Comparison of ENCODE assay signal across 8 cellular contexts in the genomic region with DNA sequence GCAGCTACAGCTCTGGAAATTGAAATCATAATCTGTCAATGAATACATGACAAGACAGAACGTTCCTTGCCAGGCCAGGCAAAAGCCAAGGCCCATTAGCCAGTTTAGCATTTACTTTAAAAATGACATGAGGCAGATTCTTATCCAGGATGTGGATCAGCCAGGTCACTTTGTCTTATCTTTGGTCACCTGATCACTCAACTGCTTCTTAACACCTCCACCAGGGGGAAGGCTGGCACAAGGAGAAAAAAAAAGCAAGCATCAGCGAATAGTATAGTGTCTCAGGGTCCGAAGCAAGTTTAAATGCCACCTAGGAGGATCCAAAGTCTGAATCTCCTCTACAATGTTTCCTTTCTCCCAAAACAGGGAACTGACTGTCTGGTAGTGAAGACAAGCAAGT. TPM values are rescaled to one million over a fixed set of nuclear protein-coding genes. Genes with fewer than 3 reads are reported as not detected.
DNase-seq lines count a peak whose midpoint lies in the region; FAIRE-seq and TF ChIP-seq lines count a peak whose summit lies in the region.

No MANE protein-coding gene starts in this region.

- intact Hi-C loops in kidney (cut with DNase I): no loop called here

- in situ Hi-C loops in GM13977 (cut with MboI; ENCODE audit: low pct_unique_long_range_greater_than_20kb, low sequenced_read_pairs, unreplicated experiment): no loop called here

- no peaks in the 10 kb centered on the region for H3K9me3 ChIP-seq in AG04450 (ENCODE audit: control insufficient read depth, insufficient read depth, low read length)
- no peaks in the 10 kb centered on the region for H3K9me3 ChIP-seq in keratinocyte (ENCODE audit: control insufficient read depth, low read depth, low read length)
- H3K9me3 ChIP-seq in kidney (ENCODE audit: control insufficient read depth in 1 of 2, low read length in 2 of 2): no peaks in the 10 kb centered on the region

- no peak overlapping the region for H3K4me3 ChIP-seq in AG04450 (ENCODE audit: low read depth, low read length)
- H3K4me3 ChIP-seq in keratinocyte (ENCODE audit: control insufficient read depth in 2 of 3, extremely low read depth in 1 of 3, insufficient read depth in 2 of 3, low read depth in 1 of 3, low read length in 3 of 3): no peak overlapping the region
- no peak overlapping the region for H3K4me3 ChIP-seq in kidney (ENCODE audit: low read length in 2 of 2)

- H3K4me2 ChIP-seq in keratinocyte (ENCODE audit: control insufficient read depth, extremely low read depth, insufficient read depth, low read depth, low read length): no peak overlapping the region

- H3K27ac ChIP-seq in AG04450 (ENCODE audit: low read depth, low read length) (no peak overlapping the region), keratinocyte (ENCODE audit: control insufficient read depth, insufficient read depth, low read length) (no peak overlapping the region), kidney (ENCODE audit: low read depth in 2 of 2, low read length in 2 of 2) (no peak overlapping the region)

- DNase-seq in AG04450 (ENCODE audit: low read depth, low spot score) (no peak), GM13977 (ENCODE audit: low spot score) (peak; percentile 23), keratinocyte (ENCODE audit: low read depth, low spot score) (no peak), NCI-H1048 (lab: John Stamatoyannopoulos, UW) (no peak), kidney (no peak), C1 segment of cervical spinal cord (lab: John Stamatoyannopoulos, UW) (no peak)
- peak; percentile 14 for DNase-seq in activated CD4-positive, alpha-beta T cell treated with anti-CD3 and anti-CD28 coated beads for 48 hours

- H3K4me1 ChIP-seq in keratinocyte (ENCODE audit: control insufficient read depth, extremely low read depth, insufficient read depth, low read length) (no peaks in the 10 kb centered on the region), kidney (ENCODE audit: control insufficient read depth in 1 of 2, insufficient read depth in 1 of 2, low read depth in 1 of 2, low read length in 2 of 2) (no peaks in the 10 kb centered on the region)

- CTCF ChIA-PET in AG04450 (lab: Charles Lee): interaction anchor here (1.5 kb wide), 1 partner anchor 105 kb away, joined by 3 read pairs; no protein-coding TSS in a partner anchor

- POLR2A ChIA-PET in AG04450 (lab: Yijun Ruan, JAX): no interaction called here

- no peak overlapping the region for H2AFZ ChIP-seq in keratinocyte (ENCODE audit: control insufficient read depth, low read length)

- no peaks in the 10 kb centered on the region for H3K9me1 ChIP-seq in keratinocyte (ENCODE audit: control insufficient read depth, extremely low read depth, insufficient read depth, low read length)

- no peaks in the 10 kb centered on the region for H4K20me1 ChIP-seq in keratinocyte (ENCODE audit: control insufficient read depth, extremely low read depth, insufficient read depth, low read length)

- TF ChIP-seq CTCF in AG04450 (IDR thresholded peaks at IDR 0.05; ENCODE audit: low read depth, low read length) (peak; percentile 30), GM13977 (IDR thresholded peaks at IDR 0.05; ENCODE audit: extremely low read depth, insufficient read depth, missing control alignments) (peak; percentile 37), LNCAP (IDR thresholded peaks at IDR 0.05) (peak; percentile 48; the same call in 1 of the 2 replicates), keratinocyte (optimal IDR thresholded peaks at IDR 0.05 in 1 of 3, IDR thresholded peaks at IDR 0.05 in 1 of 3, conservative IDR thresholded peaks at IDR 0.05 in 1 of 3; ENCODE audit: extremely low read depth in 1 of 3, insufficient read depth in 2 of 3, low read length in 3 of 3) (peak; percentile 48 to 59 (median 52)), kidney (IDR thresholded peaks at IDR 0.05; ENCODE audit: borderline replicate concordance, extremely low read depth, insufficient read depth) (no peak)

- H3K9ac ChIP-seq in keratinocyte (ENCODE audit: control insufficient read depth, extremely low read depth, insufficient read depth, low read length) (no peak overlapping the region), kidney (ENCODE audit: low read length in 2 of 2) (no peak overlapping the region)

- no peaks in the 10 kb centered on the region for H3K79me2 ChIP-seq in keratinocyte (ENCODE audit: control insufficient read depth, insufficient read depth, low read length)

- H3K27me3 ChIP-seq in AG04450 (ENCODE audit: control insufficient read depth, insufficient read depth, low read length): no peaks in the 10 kb centered on the region
- H3K27me3 ChIP-seq in keratinocyte (ENCODE audit: control insufficient read depth, extremely low read depth, insufficient read depth, low read length): no peaks in the 10 kb centered on the region

- peak; percentile 41 for FAIRE-seq in keratinocyte (lab: Jason Lieb, UNC)
- FAIRE-seq in kidney (lab: Jason Lieb, UNC): no peak

- dilution Hi-C loops in keratinocyte (cut with MboI; ENCODE audit: extremely low pct_ligation_motif_present, low sequenced_read_pairs): no loop called here

- no peaks in the 10 kb centered on the region for H3K36me3 ChIP-seq in keratinocyte (ENCODE audit: control insufficient read depth in 2 of 2, extremely low read depth in 1 of 2, insufficient read depth in 2 of 2, low read length in 2 of 2)
- no peaks in the 10 kb centered on the region for H3K36me3 ChIP-seq in kidney (ENCODE audit: control insufficient read depth in 1 of 2, insufficient read depth in 2 of 2, low read length in 2 of 2)

RNA-seq across cellular contexts. Expression of a gene that starts 18.8 kb away (rescaled TPM):
- polyA plus RNA-seq in AG04450 (2011; rRNA removed) (not detected in 2 replicates), keratinocyte (not detected in 3 replicates), kidney (ENCODE audit: insufficient read depth, low read depth, low replicate concordance) (not detected)
- not detected in 2 replicates for polyA minus RNA-seq in AG04450 (2011; rRNA and poly(A)+ RNA removed)
- polyA plus RNA-seq in keratinocyte (2011; ENCODE audit: low read depth): not detected
- not detected in 2 replicates for polyA plus RNA-seq in keratinocyte (2011; cell fraction: cytosol; rRNA removed)
- polyA plus RNA-seq in keratinocyte (2011; cell fraction: nucleus; rRNA removed): not detected in 2 replicates
- not detected in 2 replicates for polyA plus RNA-seq in keratinocyte (2012; ENCODE audit: low replicate concordance)
- not detected in 3 replicates for polyA minus RNA-seq in keratinocyte
- polyA minus RNA-seq in keratinocyte (2011; cell fraction: cytosol; rRNA and poly(A)+ RNA removed): not detected
- polyA minus RNA-seq in keratinocyte (2011; cell fraction: nucleus; rRNA and poly(A)+ RNA removed): not detected in 2 replicates
- total RNA-seq in kidney: not detected

Comparison
In these comparisons a context has a peak if more than half of its experiments do, and no peak if none do; other contexts are left out.
1. DNase-seq: peak in GM13977 (single experiment) and activated CD4-positive, alpha-beta T cell treated with anti-CD3 and anti-CD28 coated beads for 48 hours (single experiment); none in AG04450 (single experiment), keratinocyte (single experiment), NCI-H1048 (single experiment), kidney (single experiment) and C1 segment of cervical spinal cord (0 of 14).